14 cellular contexts compared by ENCODE assay signal in the genomic region with DNA sequence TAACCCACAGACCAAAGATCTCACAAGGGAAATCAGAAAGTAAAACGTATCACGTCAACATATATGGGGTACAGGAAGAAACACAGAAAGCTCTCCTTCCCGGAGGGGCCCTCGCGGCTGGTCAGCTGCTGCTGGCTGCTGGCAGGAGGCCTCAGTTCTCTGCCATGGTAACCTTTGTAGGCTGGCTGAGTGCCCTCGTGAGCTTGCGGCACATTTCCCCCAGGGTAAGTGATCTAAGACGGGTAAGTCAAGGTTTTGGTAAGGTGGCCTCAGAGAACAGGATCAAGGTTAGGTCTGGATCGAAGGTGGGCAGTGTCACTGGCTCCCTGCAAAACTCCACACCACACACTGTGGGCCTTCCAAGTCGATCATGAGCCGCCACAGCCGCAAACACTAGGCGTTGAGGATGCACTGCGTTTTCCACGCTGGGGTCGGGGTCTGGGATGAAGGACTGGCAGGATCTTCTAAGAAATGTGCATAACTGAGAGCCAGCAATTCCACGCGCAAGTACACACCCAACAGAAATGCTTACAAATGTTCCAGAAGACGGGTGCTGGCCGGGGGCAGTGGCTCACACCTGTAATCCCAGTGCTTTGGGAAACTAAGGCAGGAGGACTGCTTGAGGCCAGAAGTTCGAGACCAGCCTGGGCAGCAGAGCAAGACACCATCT. TPM values are rescaled to one million over a fixed set of nuclear protein-coding genes. Genes with fewer than 3 reads are reported as not detected.
DNase-seq lines count a peak whose midpoint lies in the region; ATAC-seq, FAIRE-seq and TF ChIP-seq lines count a peak whose summit lies in the region.
"Had no signal": no experiment of that assay in that cellular context is flagged by ENCODE, and none has a peak within 500 bp of the region (broad histone marks: within the 10 kb centered on the region; RNA-seq: fewer than 3 reads in every experiment).

No MANE protein-coding gene starts in this region.

- WGBS in mammary epithelial cell (ENCODE audit: low coverage, missing lambda C conversion rate) = 70% methylated on average over 14 of the region's 21 CpGs
- 94% methylated on average over 20 to 21 of the region's 21 CpGs for WGBS in endodermal cell (ENCODE audit: insufficient coverage in 1 of 2, insufficient read length in 1 of 2), 2 experiments
- 79 to 80% methylated on average over 21 of the region's 21 CpGs for WGBS in upper lobe of left lung, 2 donors

- no peaks in the 10 kb centered on the region for H3K4me1 ChIP-seq in breast epithelium
- H3K4me1 ChIP-seq in mammary epithelial cell (ENCODE audit: insufficient read depth, low read length) = no peaks in the 10 kb centered on the region
- H3K4me1 ChIP-seq in endodermal cell (ENCODE audit: control insufficient read depth, insufficient read depth, low read length) = no peaks in the 10 kb centered on the region
- peaks cover 8 to 13% (median 11%) of the 10 kb centered on the region in 4 donors for H3K4me1 ChIP-seq in upper lobe of left lung

- H3K9ac ChIP-seq in mammary epithelial cell (ENCODE audit: insufficient read depth, low read length) (no peak overlapping the region), endodermal cell (ENCODE audit: extremely low read depth, low read length, poor library complexity, severe bottlenecking) (no peak overlapping the region)

- H3K27ac Mint-ChIP-seq in endodermal cell = no peak overlapping the region
- H3K27ac Mint-ChIP-seq: activated CD4-positive, alpha-beta T cell treated with anti-CD3 and anti-CD28 coated beads, Interleukin-2, amount 10 ng/mL, durations not matched to agents 24 days and 14 days; stimulated activated memory B cell treated with anti-CD40 and anti-IgM and Interleukin-4, amounts not matched to agents 10 μg/mL and 1 μg/mL and 100 μg/mL, for 72 hours had no signal

- H3K4me3 ChIP-seq in breast epithelium = no peak overlapping the region
- no peak overlapping the region for H3K4me3 ChIP-seq in mammary epithelial cell (replicated peaks in 1 of 3; ENCODE audit: insufficient read depth in 1 of 3, low read depth in 2 of 3, low read length in 3 of 3)
- no peak overlapping the region for H3K4me3 ChIP-seq in endodermal cell (ENCODE audit: low read length)
- no peak overlapping the region for H3K4me3 ChIP-seq in upper lobe of left lung

- no peak for DNase-seq in breast epithelium (ENCODE audit: low spot score in 2 of 2)
- no peak for DNase-seq in mammary epithelial cell
- DNase-seq in endodermal cell = peak; percentile 33
- DNase-seq in midbrain (lab: John Stamatoyannopoulos, UW) = peak; percentile 57
- peak in 1 of 2 donors; percentile 68 for DNase-seq in upper lobe of left lung
- no peak for DNase-seq in RCC 7860 (ENCODE audit: low spot score)
- DNase-seq in NCI-H526 (lab: John Stamatoyannopoulos, UW) = no peak
- DNase-seq in NCI-H2227 (lab: John Stamatoyannopoulos, UW; ENCODE audit: unreplicated experiment) = no peak
- DNase-seq: activated CD4-positive, alpha-beta T cell treated with anti-CD3 and anti-CD28 coated beads, Interleukin-2, amount 10 ng/mL, durations not matched to agents 24 days and 14 days; GF-D8; mesendoderm; NCI-H1436 treated with DMSO at 0.1 percent for 48 hours; PC-3 had no signal

- dilution Hi-C loops in mammary epithelial cell (cut with HindIII; ENCODE audit: low sequenced_read_pairs) = no loop called here

- H2AFZ ChIP-seq in mammary epithelial cell (ENCODE audit: low read depth, low read length) = no peak overlapping the region

- CTCF ChIA-PET in mammary epithelial cell (lab: Charles Lee; ENCODE audit: low non-redundant PET) = no interaction called here

- H3K27me3 ChIP-seq in breast epithelium = no peaks in the 10 kb centered on the region
- no peaks in the 10 kb centered on the region for H3K27me3 ChIP-seq in mammary epithelial cell (ENCODE audit: insufficient read depth, low read length)
- no peaks in the 10 kb centered on the region for H3K27me3 ChIP-seq in endodermal cell (ENCODE audit: control insufficient read depth, insufficient read depth, low read length, poor library complexity, severe bottlenecking)
- H3K27me3 ChIP-seq in upper lobe of left lung = no peaks in the 10 kb centered on the region

- intact Hi-C loops in breast epithelium (cut with DNase I; ENCODE audit: low total_unique reads) (no loop called here), mammary epithelial cell (cut with micrococcal nuclease) (no loop called here)

- peaks cover 75% of the 10 kb centered on the region for H3K79me2 ChIP-seq in mammary epithelial cell (ENCODE audit: insufficient read depth, low read length)

- TF ChIP-seq EP300 in upper lobe of left lung (IDR thresholded peaks at IDR 0.05) = no peak

- peak overlapping the region; percentile 32 to 60 for H3K27ac ChIP-seq in breast epithelium
- H3K27ac ChIP-seq in mammary epithelial cell (ENCODE audit: insufficient read depth, low read depth, low read length) = no peak overlapping the region
- no peak overlapping the region for H3K27ac ChIP-seq in endodermal cell (ENCODE audit: low read depth, low read length)
- peak overlapping the region in 3 of 4 donors; percentile 26 to 70 (median 59) for H3K27ac ChIP-seq in upper lobe of left lung

- FAIRE-seq in RCC 7860 (lab: Jason Lieb, UNC) = no peak

- ATAC-seq in upper lobe of left lung (ENCODE audit: low FRiP score in 2 of 2) = no peak
- ATAC-seq: PC-3; stimulated activated memory B cell treated with anti-CD40 and anti-IgM and Interleukin-4, amounts not matched to agents 10 μg/mL and 1 μg/mL and 100 μg/mL, for 72 hours had no signal

- H3K4me1 Mint-ChIP-seq in endodermal cell = no peaks in the 10 kb centered on the region

- H3K4me2 ChIP-seq in mammary epithelial cell (ENCODE audit: insufficient read depth, low read depth, low read length) = no peak overlapping the region

- H3K4me3 Mint-ChIP-seq in endodermal cell = no peak overlapping the region
- H3K4me3 Mint-ChIP-seq: activated CD4-positive, alpha-beta T cell treated with anti-CD3 and anti-CD28 coated beads, Interleukin-2, amount 10 ng/mL, durations not matched to agents 24 days and 14 days; stimulated activated memory B cell treated with anti-CD40 and anti-IgM and Interleukin-4, amounts not matched to agents 10 μg/mL and 1 μg/mL and 100 μg/mL, for 72 hours had no signal

- H3K36me3 ChIP-seq in breast epithelium (no peaks in the 10 kb centered on the region), mammary epithelial cell (ENCODE audit: insufficient read depth, low read length) (peaks cover 21% of the 10 kb centered on the region), endodermal cell (ENCODE audit: control insufficient read depth, insufficient read depth, low read length) (peaks cover 81% of the 10 kb centered on the region), upper lobe of left lung (peaks cover 9 to 82% (median 44%) of the 10 kb centered on the region in 4 donors)

- H3K9me3 ChIP-seq in breast epithelium (no peaks in the 10 kb centered on the region), mammary epithelial cell (replicated peaks; ENCODE audit: insufficient read depth, low read length) (no peaks in the 10 kb centered on the region), endodermal cell (ENCODE audit: control insufficient read depth, low read length) (no peaks in the 10 kb centered on the region), upper lobe of left lung (no peaks in the 10 kb centered on the region)

- peaks cover 2% of the 10 kb centered on the region for H4K20me1 ChIP-seq in mammary epithelial cell (ENCODE audit: insufficient read depth, low read length)

- TF ChIP-seq POLR2A in breast epithelium (IDR thresholded peaks at IDR 0.05) = no peak
- TF ChIP-seq POLR2A in upper lobe of left lung (IDR thresholded peaks at IDR 0.05) = no peak

- no peaks in the 10 kb centered on the region for H3K9me3 Mint-ChIP-seq in endodermal cell
- H3K9me3 Mint-ChIP-seq: activated CD4-positive, alpha-beta T cell treated with anti-CD3 and anti-CD28 coated beads, Interleukin-2, amount 10 ng/mL, durations not matched to agents 24 days and 14 days had no signal

- no peaks in the 10 kb centered on the region for H3K27me3 Mint-ChIP-seq in endodermal cell (ENCODE audit: insufficient read depth)
- H3K27me3 Mint-ChIP-seq: activated CD4-positive, alpha-beta T cell treated with anti-CD3 and anti-CD28 coated beads, Interleukin-2, amount 10 ng/mL, durations not matched to agents 24 days and 14 days; stimulated activated memory B cell treated with anti-CD40 and anti-IgM and Interleukin-4, amounts not matched to agents 10 μg/mL and 1 μg/mL and 100 μg/mL, for 72 hours had no signal

- BruUV-seq in mammary epithelial cell (replicated peaks; lab: Mats Ljungman, UMichigan) = no TSS peak

- in situ Hi-C loops in mammary epithelial cell (cut with MboI; ENCODE audit: low sequenced_read_pairs in 2 of 2) = no loop called here

- H3K36me3 Mint-ChIP-seq in endodermal cell (ENCODE audit: low read depth) = peaks cover 74% of the 10 kb centered on the region

- no peak for TF ChIP-seq CTCF in breast epithelium (IDR thresholded peaks at IDR 0.05)
- TF ChIP-seq CTCF in mammary epithelial cell (conservative IDR thresholded peaks at IDR 0.05 in 1 of 2, IDR thresholded peaks at IDR 0.05 in 1 of 2; ENCODE audit: extremely low read depth in 1 of 2, insufficient read depth in 1 of 2, low read depth in 1 of 2, low read length in 2 of 2) = no peak
- TF ChIP-seq CTCF in endodermal cell (conservative IDR thresholded peaks at IDR 0.05) = no peak
- no peak for TF ChIP-seq CTCF in upper lobe of left lung (IDR thresholded peaks at IDR 0.05)

RNA-seq across cellular contexts. Expression of a gene that starts 33.9 kb away (rescaled TPM):
- total RNA-seq in breast epithelium (10 to 100 TPM in 2 of 3 donors, 1 to 10 TPM in 1; 6.2 to 16.4 (median 12.7) TPM), mammary epithelial cell (10 to 100 TPM; 11.2 to 38.8 TPM), endodermal cell (10 to 100 TPM; 26.7 to 33.5 TPM), upper lobe of left lung (10 to 100 TPM; 10.2 to 49.2 (median 18.6) TPM)
- polyA plus RNA-seq in mammary epithelial cell = 21.7 TPM
- polyA minus RNA-seq in mammary epithelial cell = 28.4 TPM
- 9.5 TPM for polyA plus RNA-seq in endodermal cell (2013, experiment 1 of 2)
- polyA plus RNA-seq in endodermal cell (2013, experiment 2 of 2) = 9.6 TPM

RNA-seq across cellular contexts. Expression of a gene that starts 47.7 kb away (rescaled TPM):
- 10 to 100 TPM; 49.9 to 62.9 (median 51.1) TPM for total RNA-seq in breast epithelium
- total RNA-seq in mammary epithelial cell = 10 to 100 TPM; 36.3 to 50.3 TPM
- polyA plus RNA-seq in mammary epithelial cell = 47.8 TPM
- polyA minus RNA-seq in mammary epithelial cell = 36.4 TPM
- total RNA-seq in endodermal cell = 10 to 100 TPM; 25.8 to 27.2 TPM
- 23.5 TPM for polyA plus RNA-seq in endodermal cell (2013, experiment 1 of 2)
- 24.3 TPM for polyA plus RNA-seq in endodermal cell (2013, experiment 2 of 2)
- total RNA-seq in upper lobe of left lung = 10 to 100 TPM; 33.7 to 97.4 (median 44.9) TPM

Comparison
In these comparisons a context has a peak if more than half of its experiments do, and no peak if none do; other contexts are left out.
1. H3K27ac ChIP-seq: peak in breast epithelium (2 of 2) and upper lobe of left lung (3 of 4); none in mammary epithelial cell (single experiment) and endodermal cell (single experiment).
2. DNase-seq: peak in endodermal cell (single experiment) and midbrain (single experiment); none in breast epithelium (0 of 2), mammary epithelial cell (single experiment), RCC 7860 (single experiment), NCI-H526 (0 of 2) and NCI-H2227 (single experiment).